Comparison of ENCODE assay signal across 19 cellular contexts in the genomic region with DNA sequence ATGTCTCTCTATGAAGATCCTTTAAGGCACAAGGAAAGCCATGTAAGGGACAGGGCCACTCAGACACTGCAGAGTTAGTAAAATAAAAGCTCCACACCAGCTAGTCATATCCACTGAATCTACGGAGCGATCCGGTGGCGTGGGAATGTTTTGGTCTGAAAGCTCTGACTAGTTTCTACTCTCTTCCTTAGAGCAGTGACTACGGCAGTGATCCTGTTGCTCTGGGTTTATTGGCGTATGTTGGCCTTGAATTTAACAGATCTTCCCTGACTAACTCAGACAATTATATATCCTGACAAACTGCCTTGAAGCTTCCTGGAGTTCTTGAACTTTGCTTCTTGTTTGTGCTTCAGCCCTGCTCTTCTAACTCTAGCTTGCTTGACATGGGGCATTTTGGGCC.
DNase-seq lines count a peak whose midpoint lies in the region; ATAC-seq and TF ChIP-seq lines count a peak whose summit lies in the region.
"Had no signal": no experiment of that assay in that cellular context is flagged by ENCODE, and none has a peak within 500 bp of the region (broad histone marks: within the 10 kb centered on the region; RNA-seq: fewer than 3 reads in every experiment).

No MANE protein-coding gene starts in this region.

- ATAC-seq in mucosa of descending colon = peak; percentile 98
- no peak for ATAC-seq in stimulated activated naive CD8-positive, alpha-beta T cell treated with anti-CD3 and anti-CD28 coated beads, Interleukin-15, Interleukin-2, amounts not matched to agents 100 U/mL and 50 U/mL, for 24 hours

- 69% methylated on average over 6 of the region's 6 CpGs; no CpG with 5 or more reads in 1 of the 2 donors for WGBS in transverse colon (ENCODE audit: low coverage in 1 of 2), 2 donors

- TF ChIP-seq POLR2A in transverse colon (IDR thresholded peaks at IDR 0.05) = peak; percentile 61

- no peaks in the 10 kb centered on the region for H3K36me3 ChIP-seq in OCI-LY3 (replicated peaks; ENCODE audit: low read depth, low read length)
- H3K36me3 ChIP-seq in colonic mucosa = no peaks in the 10 kb centered on the region
- no peaks in the 10 kb centered on the region for H3K36me3 ChIP-seq in mucosa of descending colon (ENCODE audit: low read depth)
- no peaks in the 10 kb centered on the region for H3K36me3 ChIP-seq in transverse colon
- H3K36me3 ChIP-seq: SJCRH30 had no signal

- H4K20me1 ChIP-seq in OCI-LY3 (ENCODE audit: insufficient read depth, low read length) = no peaks in the 10 kb centered on the region

- 0 out of 2 replicates have a peak overlapping the region, but pooled peaks have one; percentile 70 for H3K4me2 ChIP-seq in OCI-LY3 (ENCODE audit: low read length)

- H3K9me3 ChIP-seq in OCI-LY3 (ENCODE audit: insufficient read depth, low read length) = no peaks in the 10 kb centered on the region
- H3K9me3 ChIP-seq in colonic mucosa = no peaks in the 10 kb centered on the region
- H3K9me3 ChIP-seq in mucosa of descending colon = no peaks in the 10 kb centered on the region
- H3K9me3 ChIP-seq in transverse colon = no peaks in the 10 kb centered on the region
- H3K9me3 ChIP-seq: SJCRH30 had no signal

- no peaks in the 10 kb centered on the region for H3K27me3 ChIP-seq in OCI-LY3 (ENCODE audit: low read depth, low read length)
- H3K27me3 ChIP-seq in colonic mucosa = no peaks in the 10 kb centered on the region
- H3K27me3 ChIP-seq in transverse colon = no peaks in the 10 kb centered on the region
- H3K27me3 ChIP-seq: SJCRH30 had no signal

- TF ChIP-seq CTCF in OCI-LY3 (IDR thresholded peaks at IDR 0.05; ENCODE audit: low read depth, low read length) = no peak
- no peak for TF ChIP-seq CTCF in colonic mucosa (IDR thresholded peaks at IDR 0.05)
- TF ChIP-seq CTCF in mucosa of descending colon (IDR thresholded peaks at IDR 0.05) = no peak
- TF ChIP-seq CTCF in transverse colon (IDR thresholded peaks at IDR 0.05) = no peak

- H2AFZ ChIP-seq in OCI-LY3 (ENCODE audit: low read depth, low read length) = no peak overlapping the region

- in situ Hi-C loops in transverse colon (cut with MboI; ENCODE audit: low pct_ligation_motif_present in 1 of 4, low pct_unique_long_range_greater_than_20kb in 1 of 4, low sequenced_read_pairs in 3 of 4) = no loop called here

- no peak for TF ChIP-seq EP300 in transverse colon (IDR thresholded peaks at IDR 0.05; ENCODE audit: low read depth)

- DNase-seq in colonic mucosa (peak; percentile 58), mucosa of descending colon (peak in 2 of 3 donors; percentile 45 to 68), transverse colon (peak; percentile 46), C1 segment of cervical spinal cord (lab: John Stamatoyannopoulos, UW) (no peak), NCI-H226 (no peak)
- DNase-seq in stimulated activated naive CD8-positive, alpha-beta T cell treated with anti-CD3 and anti-CD28 coated beads, Interleukin-15, Interleukin-2, amounts not matched to agents 100 U/mL and 50 U/mL, for 24 hours = no peak
- DNase-seq: COR-L47, DMS79 treated with DMSO at 0.1 percent for 48 hours, IMR-90, Karpas-422, MV-4-11, NCI-H1105 treated with DMSO at 0.1 percent for 48 hours, NCI-H2029 treated with DMSO at 0.1 percent for 48 hours, NCI-H2171, NCI-H524 treated with DMSO at 0.1 percent for 48 hours, OCI-M1, SJCRH30 had no signal

- H3K79me2 ChIP-seq in OCI-LY3 (ENCODE audit: low read length) = no peaks in the 10 kb centered on the region

- H3K4me1 ChIP-seq in OCI-LY3 (ENCODE audit: low read length) (peaks cover 50% of the 10 kb centered on the region), colonic mucosa (no peaks in the 10 kb centered on the region), mucosa of descending colon (ENCODE audit: low read depth) (peaks cover 16% of the 10 kb centered on the region), transverse colon (peaks cover 0 to 29% (median 11%) of the 10 kb centered on the region in 4 donors)
- H3K4me1 ChIP-seq: SJCRH30 had no signal

- H3K4me3 ChIP-seq in OCI-LY3 (ENCODE audit: low read length) (no peak overlapping the region), colonic mucosa (no peak overlapping the region), mucosa of descending colon (no peak overlapping the region), transverse colon (no peak overlapping the region)
- H3K4me3 ChIP-seq: GM12878, SJCRH30 had no signal

- intact Hi-C loops in colonic mucosa (cut with DNase I) (no loop called here), mucosa of descending colon (cut with DNase I, micrococcal nuclease) (no loop called here), transverse colon (cut with DNase I; ENCODE audit: low total_unique reads) (no loop called here)

- H3K9ac ChIP-seq in OCI-LY3 (ENCODE audit: low read length) (no peak overlapping the region), colonic mucosa (ENCODE audit: low read depth in 2 of 2, low read length in 2 of 2) (peak overlapping the region in 1 of 2 donors; percentile 73)

- H3K27ac ChIP-seq in OCI-LY3 (ENCODE audit: low read length) = peak overlapping the region; percentile 95
- peak overlapping the region; percentile 76 for H3K27ac ChIP-seq in colonic mucosa
- peak overlapping the region; percentile 75 to 87 (median 76) for H3K27ac ChIP-seq in transverse colon
- H3K27ac ChIP-seq: SJCRH30 had no signal

Comparison
In these comparisons a context has a peak if more than half of its experiments do, and no peak if none do; other contexts are left out.
1. DNase-seq: peak in colonic mucosa (single experiment), mucosa of descending colon (2 of 3) and transverse colon (single experiment); none in C1 segment of cervical spinal cord (0 of 14), stimulated activated naive CD8-positive, alpha-beta T cell treated with anti-CD3 and anti-CD28 coated beads, Interleukin-15, Interleukin-2, amounts not matched to agents 100 U/mL and 50 U/mL, for 24 hours (single experiment) and NCI-H226 (single experiment).
2. Peak in every context shown above with its lines, with median percentiles within 50 percentile points of each other: H3K27ac ChIP-seq.